ENCODE assay signal across 8 cellular contexts in the genomic region with DNA sequence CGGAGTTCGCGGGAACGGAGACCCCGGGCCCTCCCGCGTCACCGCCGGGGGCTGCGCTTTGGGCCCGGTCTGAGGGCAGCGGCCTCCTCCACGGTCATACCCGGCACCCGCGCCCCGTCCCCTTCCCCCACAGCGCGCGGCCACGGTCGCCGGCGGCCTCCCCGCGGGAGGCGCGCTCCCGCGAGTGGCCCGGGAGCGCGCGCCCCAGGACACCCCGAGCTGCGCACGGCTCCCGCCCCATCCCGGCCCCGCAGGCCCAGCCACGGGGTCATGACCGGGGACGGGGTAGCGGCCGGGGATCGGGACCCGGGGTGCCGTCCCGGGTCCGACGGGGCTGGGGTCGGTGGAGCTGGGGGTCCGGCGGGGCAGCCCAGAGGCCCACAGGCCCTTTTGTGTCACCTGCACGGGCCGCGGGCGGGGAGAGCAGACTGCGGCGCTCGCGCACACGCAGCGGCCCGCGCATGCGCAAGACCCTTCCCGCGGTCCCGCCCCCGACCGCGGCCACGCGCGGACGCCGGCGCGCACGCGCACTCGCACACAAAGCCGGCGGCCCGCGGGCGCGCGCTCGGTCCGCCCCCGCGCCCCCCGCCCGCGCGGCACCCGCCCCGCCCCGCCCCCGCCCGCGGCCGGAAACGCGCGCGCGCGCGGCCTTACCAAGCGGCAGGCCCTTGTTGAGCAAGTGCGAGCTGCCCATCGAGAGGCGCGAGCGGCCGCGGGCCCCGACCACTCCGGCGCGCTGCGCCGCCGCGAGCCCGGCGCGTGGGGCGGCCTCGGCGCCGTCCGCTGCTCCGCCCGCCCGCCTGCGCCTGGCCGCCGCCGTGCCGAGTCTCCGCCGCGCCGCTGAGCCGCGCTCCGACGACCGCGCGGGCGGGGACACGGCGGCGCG. TPM values are rescaled to one million over a fixed set of nuclear protein-coding genes. Genes with fewer than 3 reads are reported as not detected.
A peak's percentile ranks its signal among the peaks of the same experiment; 100 is the strongest.
DNase-seq lines count a peak whose midpoint lies in the region; ATAC-seq and TF ChIP-seq lines count a peak whose summit lies in the region.

CTBP1 (minus strand) TSS at position 869 of the 886 bp plus-strand sequence. CDS start 7,799 bp downstream, outside the sequence.

- intact Hi-C loops in uterus (cut with DNase I; ENCODE audit: low total_unique reads), result loop anchor here (5.0 kb wide), 3 partner anchors 36 to 99 kb away; partner anchors contain the start of gene UVSSA

- TF ChIP-seq CTCF in right atrium auricular region (IDR thresholded peaks at IDR 0.05) (no peak), uterus (IDR thresholded peaks at IDR 0.05) (no peak)

- no peaks in the 10 kb centered on the region for H3K36me3 ChIP-seq in right atrium auricular region
- H3K36me3 ChIP-seq in uterus, result no peaks in the 10 kb centered on the region

- peak within 1 kb of the TSS; percentile 95 to 98 for H3K27ac ChIP-seq in right atrium auricular region
- H3K27ac ChIP-seq in uterus, result peak within 1 kb of the TSS; percentile 95 to 98

- DNase-seq in NCI-H1105 treated with DMSO at 0.1 percent for 48 hours (lab: John Stamatoyannopoulos, UW), result peak; percentile 47
- DNase-seq in T-helper 17 cell, result peak; percentile 84 to 90 (median 84)
- peak in 43 of 56 donors; percentile 22 to 97 (median 78) for DNase-seq in amygdala (lab: John Stamatoyannopoulos, UW)
- peak; percentile 72 for DNase-seq in right atrium auricular region (ENCODE audit: low spot score)
- peak; percentile 87 for DNase-seq in putamen (ENCODE audit: low spot score)
- peak; percentile 68 to 84 for DNase-seq in uterus

- no peaks in the 10 kb centered on the region for H3K9me3 ChIP-seq in T-helper 17 cell (ENCODE audit: control insufficient read depth, low read length, poor library complexity, severe bottlenecking)
- H3K9me3 ChIP-seq in right atrium auricular region, result no peaks in the 10 kb centered on the region
- H3K9me3 ChIP-seq in uterus, result no peaks in the 10 kb centered on the region

- peak in 1 of 2 donors; percentile 77 for TF ChIP-seq POLR2A in uterus (IDR thresholded peaks at IDR 0.05)

- ATAC-seq in GM18498 (IDR thresholded peaks at IDR 0.05; ENCODE audit: unreplicated experiment), result peak; percentile 52
- ATAC-seq in HG02678 (IDR thresholded peaks at IDR 0.05; ENCODE audit: unreplicated experiment), result peak; percentile 48
- peak; percentile 48 for ATAC-seq in T-helper 17 cell

- H3K27ac Mint-ChIP-seq in T-helper 17 cell, result peak within 1 kb of the TSS; percentile 98

- H3K4me1 ChIP-seq in right atrium auricular region (peaks cover 0 to 60% of the 10 kb centered on the region in 2 donors), uterus (peaks cover 8 to 43% of the 10 kb centered on the region in 2 donors)

- H3K4me3 Mint-ChIP-seq in T-helper 17 cell, result peak within 1 kb of the TSS; percentile 94

- no peaks in the 10 kb centered on the region for H3K27me3 ChIP-seq in right atrium auricular region
- no peaks in the 10 kb centered on the region for H3K27me3 ChIP-seq in uterus

- H3K27me3 Mint-ChIP-seq in T-helper 17 cell, result no peaks in the 10 kb centered on the region

- peaks cover 3% of the 10 kb centered on the region for H3K36me3 Mint-ChIP-seq in T-helper 17 cell (ENCODE audit: low read depth)

- H3K4me3 ChIP-seq in right atrium auricular region (peak within 1 kb of the TSS; percentile 76 to 96), uterus (peak within 1 kb of the TSS; percentile 50 to 75)

- peaks cover 58% of the 10 kb centered on the region for H3K4me1 Mint-ChIP-seq in T-helper 17 cell

RNA-seq across cellular contexts. Expression of gene CTBP1, which starts in this region (rescaled TPM):
- total RNA-seq in T-helper 17 cell, result 100 to 1,000 TPM; 164 to 184 TPM
- 100 to 1,000 TPM; 104 to 140 TPM for total RNA-seq in right atrium auricular region
- 100 to 1,000 TPM; 104 to 193 (median 162) TPM for total RNA-seq in uterus

Comparison
In these comparisons a context has a peak if more than half of its experiments do, and no peak if none do; other contexts are left out.
1. Peak in every context shown above with its lines: DNase-seq, ATAC-seq, H3K4me3 ChIP-seq and H3K27ac ChIP-seq.